In genomic region chr3:130755666-130756065, GRCh38 we compare ENCODE assay signal across 20 cellular contexts.
"Had no signal": no experiment of that assay in that cellular context is flagged by ENCODE, and none has a peak within 500 bp of the region (broad histone marks: within the 10 kb centered on the region; RNA-seq: fewer than 3 reads in every experiment).

No MANE protein-coding gene starts in this region.

- H3K27me3 ChIP-seq: right lobe of liver, transverse colon had no signal

- H3K36me3 ChIP-seq: right lobe of liver, transverse colon had no signal

- H3K4me3 ChIP-seq: coronary artery, right lobe of liver, smooth muscle cell, transverse colon had no signal

- H3K9me3 ChIP-seq: right lobe of liver, transverse colon had no signal

- FAIRE-seq: frontal cortex had no signal

- H3K4me1 ChIP-seq: right lobe of liver, transverse colon had no signal

- DNase-seq: activated B cell treated with CpG ODN at 0.5 μM for 24 hours; activated CD4-positive, alpha-beta T cell treated with anti-CD3 and anti-CD28 coated beads for 48 hours; activated CD8-positive, alpha-beta memory T cell treated with anti-CD3 and anti-CD28 coated beads, Interleukin-2, amount 50 U/mL, for 4 hours; activated CD8-positive, alpha-beta T cell treated with anti-CD3 and anti-CD28 coated beads for 36 hours; activated gamma-delta T cell treated with Interleukin-2 at 50 U/mL for 16 hours; activated T-cell treated with anti-CD3 and anti-CD28 coated beads, Interleukin-2, amount 50 U/mL, for 72 hours; amniotic stem cell; head of caudate nucleus; left ventricle myocardium superior; mesenchymal stem cell; nucleus accumbens; right lobe of liver; stimulated activated CD4-positive, alpha-beta T cell treated with anti-CD3 and anti-CD28 coated beads, Interleukin-4, amount 100 ng/mL, for 4 hours; stimulated activated CD8-positive, alpha-beta memory T cell treated with anti-CD3 and anti-CD28 coated beads, Interleukin-4, amount 100 ng/mL, for 48 hours; stimulated activated naive CD4-positive, alpha-beta T cell treated with Interleukin-2 at 50 U/mL for 16 hours; transverse colon had no signal

- H3K27ac ChIP-seq: coronary artery, right lobe of liver, transverse colon had no signal

- H3K4me2 ChIP-seq: smooth muscle cell had no signal

- ATAC-seq: activated CD8-positive, alpha-beta T cell treated with anti-CD3 and anti-CD28 coated beads for 36 hours; activated T-cell treated with anti-CD3 and anti-CD28 coated beads, Interleukin-2, amount 50 U/mL, for 72 hours; left ventricle myocardium superior; natural killer cell treated with Interleukin-12 subunit alpha and Interleukin-12 subunit beta and Interleukin-15 and Interleukin-18, amount 100 ng/mL, for 72 hours; right lobe of liver had no signal
